8 cellular contexts compared by ENCODE assay signal in genomic region chr17:63523256-63523869, GRCh38. TPM values are rescaled to one million over a fixed set of nuclear protein-coding genes. Genes with fewer than 3 reads are reported as not detected.
A peak's percentile ranks its signal among the peaks of the same experiment; 100 is the strongest.
DNase-seq lines count a peak whose midpoint lies in the region; ATAC-seq and TF ChIP-seq lines count a peak whose summit lies in the region.

KCNH6 (plus strand) TSS chr17:63523358; CDS start chr17:63523414, 56 bp downstream.

- peaks cover 8% of the 10 kb centered on the region for H3K27me3 Mint-ChIP-seq in Caco-2 (ENCODE audit: insufficient read depth, unreplicated experiment)
- peaks cover 62% of the 10 kb centered on the region for H3K27me3 Mint-ChIP-seq in nephron (ENCODE audit: low read depth)
- peaks cover 14% of the 10 kb centered on the region for H3K27me3 Mint-ChIP-seq in activated CD8-positive, alpha-beta T cell treated with anti-CD3 and anti-CD28 coated beads, Interleukin-2, amount 10 ng/mL, durations not matched to agents 7 days and 5 days (ENCODE audit: low read depth)

- no peaks in the 10 kb centered on the region for H3K36me3 Mint-ChIP-seq in Caco-2 (ENCODE audit: insufficient read depth, unreplicated experiment)
- no peaks in the 10 kb centered on the region for H3K36me3 Mint-ChIP-seq in nephron (ENCODE audit: low read depth)
- H3K36me3 Mint-ChIP-seq in activated CD8-positive, alpha-beta T cell treated with anti-CD3 and anti-CD28 coated beads, Interleukin-2, amount 10 ng/mL, durations not matched to agents 7 days and 5 days (ENCODE audit: low read depth): no peaks in the 10 kb centered on the region

- TF ChIP-seq CTCF in Caco-2 (IDR thresholded peaks at IDR 0.05; ENCODE audit: insufficient read depth in 1 of 2, low read depth in 1 of 2, low read length in 1 of 2, severe bottlenecking in 1 of 2, unreplicated experiment in 1 of 2) (no peak), nephron (IDR thresholded peaks at IDR 0.05; ENCODE audit: unreplicated experiment in 3 of 3) (no peak)

- H3K4me3 ChIP-seq in Caco-2 (ENCODE audit: low read depth, low read length): peak within 1 kb of the TSS; percentile 35
- peak within 1 kb of the TSS; percentile 84 for H3K4me3 ChIP-seq in HUES6 (ENCODE audit: low read depth, low read length)
- peak within 1 kb of the TSS; percentile 32 for H3K4me3 ChIP-seq in ectodermal cell (ENCODE audit: insufficient read depth, low read depth, low read length)

- H3K9me3 ChIP-seq in Caco-2 (no peaks in the 10 kb centered on the region), HUES6 (ENCODE audit: control insufficient read depth, insufficient read depth, low read depth, low read length) (no peaks in the 10 kb centered on the region), ectodermal cell (ENCODE audit: control insufficient read depth, low read length) (no peaks in the 10 kb centered on the region)

- peak within 1 kb of the TSS; percentile 57 for H3K4me3 Mint-ChIP-seq in Caco-2 (ENCODE audit: unreplicated experiment)
- peak within 1 kb of the TSS; percentile 26 to 72 (median 54) for H3K4me3 Mint-ChIP-seq in nephron
- H3K4me3 Mint-ChIP-seq in activated CD8-positive, alpha-beta T cell treated with anti-CD3 and anti-CD28 coated beads, Interleukin-2, amount 10 ng/mL, durations not matched to agents 7 days and 5 days: no peak within 1 kb of the TSS

- H3K27me3 ChIP-seq in Caco-2 (replicated peaks; ENCODE audit: control insufficient read depth, insufficient read depth, low read length) (no peaks in the 10 kb centered on the region), HUES6 (ENCODE audit: control insufficient read depth, insufficient read depth, low read length) (peaks cover 20% of the 10 kb centered on the region), ectodermal cell (ENCODE audit: control insufficient read depth, insufficient read depth, low read length, poor library complexity, severe bottlenecking) (peaks cover 17% of the 10 kb centered on the region)

- peak within 1 kb of the TSS; percentile 34 for H3K9ac ChIP-seq in HUES6 (ENCODE audit: low read length)

- no peaks in the 10 kb centered on the region for H3K9me3 Mint-ChIP-seq in Caco-2 (ENCODE audit: unreplicated experiment)
- H3K9me3 Mint-ChIP-seq in nephron: no peaks in the 10 kb centered on the region
- no peaks in the 10 kb centered on the region for H3K9me3 Mint-ChIP-seq in activated CD8-positive, alpha-beta T cell treated with anti-CD3 and anti-CD28 coated beads, Interleukin-2, amount 10 ng/mL, durations not matched to agents 7 days and 5 days (ENCODE audit: insufficient read depth)

- H3K4me1 ChIP-seq in Caco-2 (0 out of 2 replicates have a peak, but pooled peaks cover 4% of the 10 kb centered on the region), HUES6 (ENCODE audit: control insufficient read depth, insufficient read depth, low read length) (peaks cover 20% of the 10 kb centered on the region), ectodermal cell (ENCODE audit: control insufficient read depth, insufficient read depth, low read length) (no peaks in the 10 kb centered on the region)

- POLR2A ChIA-PET in Caco-2 (lab: Charles Lee): interaction anchor here (0.6 kb wide), 1 partner anchor 250 kb away, joined by 3 read pairs; the partner anchor contains the start of gene DDX42
- POLR2A ChIA-PET in activated CD8-positive, alpha-beta T cell treated with anti-CD3 and anti-CD28 coated beads, Interleukin-2, amount 10 ng/mL, durations not matched to agents 7 days and 5 days (lab: Charles Lee): interaction anchor here (1.5 kb wide), 1 partner anchor 99 kb away, joined by 3 read pairs; the partner anchor contains the start of gene MAP3K3

- BruUV-seq in Caco-2 (replicated peaks; lab: Mats Ljungman, UMichigan): no TSS peak

- no peak for DNase-seq in Caco-2
- no peak for DNase-seq in HUDEP-2 (lab: John Stamatoyannopoulos, UW; ENCODE audit: unreplicated experiment in 76 of 76)
- no peak for DNase-seq in activated CD8-positive, alpha-beta T cell treated with anti-CD3 and anti-CD28 coated beads, Interleukin-2, amount 10 ng/mL, durations not matched to agents 7 days and 5 days

- no peaks in the 10 kb centered on the region for H3K36me3 ChIP-seq in Caco-2 (ENCODE audit: control insufficient read depth, insufficient read depth, low read length)
- H3K36me3 ChIP-seq in HUES6 (ENCODE audit: control insufficient read depth, insufficient read depth, low read length): no peaks in the 10 kb centered on the region
- no peaks in the 10 kb centered on the region for H3K36me3 ChIP-seq in ectodermal cell (ENCODE audit: control insufficient read depth, insufficient read depth, low read length)

- H3K27ac ChIP-seq in HUES6 (ENCODE audit: low read depth, low read length) (no peak within 1 kb of the TSS), ectodermal cell (ENCODE audit: insufficient read depth, low read depth, low read length, poor library complexity, severe bottlenecking) (no peak within 1 kb of the TSS)

- H3K27ac Mint-ChIP-seq in Caco-2 (ENCODE audit: unreplicated experiment) (no peak within 1 kb of the TSS), nephron (no peak within 1 kb of the TSS)
- no peak within 1 kb of the TSS for H3K27ac Mint-ChIP-seq in activated CD8-positive, alpha-beta T cell treated with anti-CD3 and anti-CD28 coated beads, Interleukin-2, amount 10 ng/mL, durations not matched to agents 7 days and 5 days

- intact Hi-C loops in Caco-2 (cut with micrococcal nuclease; ENCODE audit: unreplicated experiment): loop anchor here (2.0 kb wide), 2 partner anchors 49 to 77 kb away; partner anchors contain the start of gene CYB561

- 7 to 9% methylated on average over 38 of the region's 38 CpGs for WGBS in ectodermal cell, 2 experiments

- H3K4me1 Mint-ChIP-seq in Caco-2 (ENCODE audit: low read depth, unreplicated experiment) (peaks cover 8% of the 10 kb centered on the region), nephron (peaks cover 5% of the 10 kb centered on the region)
- peaks cover 5% of the 10 kb centered on the region for H3K4me1 Mint-ChIP-seq in activated CD8-positive, alpha-beta T cell treated with anti-CD3 and anti-CD28 coated beads, Interleukin-2, amount 10 ng/mL, durations not matched to agents 7 days and 5 days (ENCODE audit: low read depth)

- CTCF ChIA-PET in Caco-2 (lab: Charles Lee): interaction anchor here (0.7 to 1.0 kb wide), 2 partner anchors 32 to 44 kb away, joined by 3 to 5 read pairs; no protein-coding TSS in a partner anchor
- CTCF ChIA-PET in activated CD8-positive, alpha-beta T cell treated with anti-CD3 and anti-CD28 coated beads, Interleukin-2, amount 10 ng/mL, durations not matched to agents 7 days and 5 days (lab: Charles Lee): interaction anchor here (1.7 kb wide), 1 partner anchor 89 kb away, joined by 4 read pairs; no protein-coding TSS in a partner anchor

- ATAC-seq in GM19324 (IDR thresholded peaks at IDR 0.05; ENCODE audit: low FRiP score, unreplicated experiment) (no peak), HG03457 (IDR thresholded peaks at IDR 0.05; ENCODE audit: unreplicated experiment) (no peak)
- no peak for ATAC-seq in activated CD8-positive, alpha-beta T cell treated with anti-CD3 and anti-CD28 coated beads, Interleukin-2, amount 10 ng/mL, durations not matched to agents 7 days and 5 days

RNA-seq across cellular contexts. Expression of gene KCNH6, which starts in this region (rescaled TPM):
- not detected in 2 replicates for total RNA-seq in Caco-2 (2022)
- not detected for polyA plus RNA-seq in ectodermal cell (2013, experiment 1 of 4)
- polyA plus RNA-seq in ectodermal cell (2013, experiment 2 of 4): 0.05 TPM
- polyA plus RNA-seq in ectodermal cell (2013, experiment 3 of 4): 0.05 TPM
- not detected for polyA plus RNA-seq in ectodermal cell (2013, experiment 4 of 4)
- not detected for total RNA-seq in activated CD8-positive, alpha-beta T cell treated with anti-CD3 and anti-CD28 coated beads, Interleukin-2, amount 10 ng/mL, durations not matched to agents 7 days and 5 days

Comparison
In these comparisons a context has a peak if more than half of its experiments do, and no peak if none do; other contexts are left out.
1. H3K4me3 ChIP-seq: peak in every context shown above with its lines; median percentile 84 in HUES6; 35 in Caco-2; 32 in ectodermal cell.